Comparison of ENCODE assay signal across 14 cellular contexts in the genomic region with DNA sequence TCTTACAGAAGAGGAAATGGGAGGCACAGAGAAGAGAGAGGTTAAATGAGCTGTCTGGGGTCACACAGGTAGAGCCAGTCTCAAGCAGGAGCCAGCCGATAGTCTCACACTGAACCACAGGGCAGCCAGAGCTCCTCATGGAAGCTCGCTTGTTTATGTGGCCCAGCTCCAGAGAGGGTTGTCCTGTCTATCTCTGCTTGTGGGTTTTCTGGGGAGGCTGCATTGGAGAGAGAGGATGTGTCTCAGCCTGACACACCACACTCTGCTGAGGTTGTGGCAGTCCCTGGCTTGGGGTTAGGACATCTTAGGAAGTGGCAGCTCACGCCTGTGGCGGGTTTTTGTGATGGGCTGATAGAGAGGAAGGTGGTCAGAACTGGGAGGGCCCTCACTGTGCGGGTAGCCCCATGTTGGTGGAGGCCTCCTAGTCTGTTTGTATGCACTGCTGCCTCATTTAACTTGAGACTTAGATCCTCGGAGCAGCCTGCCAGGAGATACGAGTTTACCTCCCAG.
"Had no signal": no experiment of that assay in that cellular context is flagged by ENCODE, and none has a peak within 500 bp of the region (broad histone marks: within the 10 kb centered on the region; RNA-seq: fewer than 3 reads in every experiment).

No MANE protein-coding gene starts in this region.

- H3K4me2 ChIP-seq: smooth muscle cell had no signal

- H3K27me3 ChIP-seq: cardiac muscle cell, heart left ventricle, left lung, tibial artery, vagina had no signal

- DNase-seq: activated gamma-delta T cell, foreskin melanocyte, heart left ventricle, left lung, tibial artery had no signal

- H3K27ac ChIP-seq: cardiac muscle cell, heart left ventricle, left lung, neutrophil, tibial artery, vagina, WERI-Rb-1 had no signal

- H3K4me3 ChIP-seq: cardiac muscle cell, heart left ventricle, left lung, smooth muscle cell, tibial artery, vagina had no signal

- H3K9me3 ChIP-seq: heart left ventricle, left lung, neutrophil, tibial artery, vagina had no signal

- H3K36me3 Mint-ChIP-seq: activated naive CD8-positive, alpha-beta T cell treated with anti-CD3 and anti-CD28 coated beads for 36 hours; memory B cell; stimulated activated effector memory CD8-positive, alpha-beta T cell treated with anti-CD3 and anti-CD28 coated beads, Interleukin-12 subunit alpha, Interleukin-12 subunit beta, amount 100 ng/mL, for 72 hours; T-cell had no signal

- H3K4me3 Mint-ChIP-seq: activated naive CD8-positive, alpha-beta T cell treated with anti-CD3 and anti-CD28 coated beads for 36 hours; memory B cell; stimulated activated effector memory CD8-positive, alpha-beta T cell treated with anti-CD3 and anti-CD28 coated beads, Interleukin-12 subunit alpha, Interleukin-12 subunit beta, amount 100 ng/mL, for 72 hours; T-cell had no signal

- H3K36me3 ChIP-seq: cardiac muscle cell, heart left ventricle, left lung, neutrophil, tibial artery, vagina had no signal

- H3K27ac Mint-ChIP-seq: activated naive CD8-positive, alpha-beta T cell treated with anti-CD3 and anti-CD28 coated beads for 36 hours; memory B cell; stimulated activated effector memory CD8-positive, alpha-beta T cell treated with anti-CD3 and anti-CD28 coated beads, Interleukin-12 subunit alpha, Interleukin-12 subunit beta, amount 100 ng/mL, for 72 hours; T-cell had no signal

- H3K9me3 Mint-ChIP-seq: activated naive CD8-positive, alpha-beta T cell treated with anti-CD3 and anti-CD28 coated beads for 36 hours; memory B cell; stimulated activated effector memory CD8-positive, alpha-beta T cell treated with anti-CD3 and anti-CD28 coated beads, Interleukin-12 subunit alpha, Interleukin-12 subunit beta, amount 100 ng/mL, for 72 hours; T-cell had no signal

- H3K4me1 Mint-ChIP-seq: activated naive CD8-positive, alpha-beta T cell treated with anti-CD3 and anti-CD28 coated beads for 36 hours; memory B cell; T-cell had no signal
